1 cellular context compared by ENCODE assay signal in the genomic region with DNA sequence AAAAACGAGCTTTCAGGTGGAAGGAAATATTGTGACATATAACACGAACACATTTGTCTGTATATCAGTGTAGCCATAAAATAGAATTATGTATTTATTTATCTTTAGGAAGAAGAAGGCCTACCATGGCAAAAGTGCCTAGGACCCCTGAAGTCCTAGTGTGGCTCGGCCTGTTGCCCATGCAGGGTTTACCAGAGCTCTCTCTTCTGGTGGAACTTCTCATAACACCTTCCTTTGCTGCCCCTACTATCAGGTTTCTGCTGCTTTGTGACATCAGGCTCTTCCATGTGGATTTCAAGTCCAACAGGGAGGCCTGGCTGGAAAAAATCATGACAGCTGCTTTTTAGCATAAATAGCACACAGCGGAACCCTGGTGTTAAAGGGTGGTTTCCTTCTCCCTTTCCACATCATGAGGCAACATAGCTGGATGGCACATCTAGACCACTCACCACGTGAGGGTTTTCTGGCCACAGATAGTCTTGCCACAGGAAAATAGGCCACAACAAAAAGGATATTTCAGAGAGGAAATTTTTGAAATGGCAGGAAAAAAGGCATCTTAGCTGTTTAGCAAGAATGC.
TF ChIP-seq lines count a peak whose summit lies in the region.

No MANE protein-coding gene starts in this region.

TF ChIP-seq in GM23338, 12 proteins besides CTCF, POLR2A, EP300 and RAD21 (continued from another document):
- TF ChIP-seq, protein P1, sequence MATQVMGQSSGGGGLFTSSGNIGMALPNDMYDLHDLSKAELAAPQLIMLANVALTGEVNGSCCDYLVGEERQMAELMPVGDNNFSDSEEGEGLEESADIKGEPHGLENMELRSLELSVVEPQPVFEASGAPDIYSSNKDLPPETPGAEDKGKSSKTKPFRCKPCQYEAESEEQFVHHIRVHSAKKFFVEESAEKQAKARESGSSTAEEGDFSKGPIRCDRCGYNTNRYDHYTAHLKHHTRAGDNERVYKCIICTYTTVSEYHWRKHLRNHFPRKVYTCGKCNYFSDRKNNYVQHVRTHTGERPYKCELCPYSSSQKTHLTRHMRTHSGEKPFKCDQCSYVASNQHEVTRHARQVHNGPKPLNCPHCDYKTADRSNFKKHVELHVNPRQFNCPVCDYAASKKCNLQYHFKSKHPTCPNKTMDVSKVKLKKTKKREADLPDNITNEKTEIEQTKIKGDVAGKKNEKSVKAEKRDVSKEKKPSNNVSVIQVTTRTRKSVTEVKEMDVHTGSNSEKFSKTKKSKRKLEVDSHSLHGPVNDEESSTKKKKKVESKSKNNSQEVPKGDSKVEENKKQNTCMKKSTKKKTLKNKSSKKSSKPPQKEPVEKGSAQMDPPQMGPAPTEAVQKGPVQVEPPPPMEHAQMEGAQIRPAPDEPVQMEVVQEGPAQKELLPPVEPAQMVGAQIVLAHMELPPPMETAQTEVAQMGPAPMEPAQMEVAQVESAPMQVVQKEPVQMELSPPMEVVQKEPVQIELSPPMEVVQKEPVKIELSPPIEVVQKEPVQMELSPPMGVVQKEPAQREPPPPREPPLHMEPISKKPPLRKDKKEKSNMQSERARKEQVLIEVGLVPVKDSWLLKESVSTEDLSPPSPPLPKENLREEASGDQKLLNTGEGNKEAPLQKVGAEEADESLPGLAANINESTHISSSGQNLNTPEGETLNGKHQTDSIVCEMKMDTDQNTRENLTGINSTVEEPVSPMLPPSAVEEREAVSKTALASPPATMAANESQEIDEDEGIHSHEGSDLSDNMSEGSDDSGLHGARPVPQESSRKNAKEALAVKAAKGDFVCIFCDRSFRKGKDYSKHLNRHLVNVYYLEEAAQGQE (IDR thresholded peaks at IDR 0.05; ENCODE audit: unreplicated experiment), result no peak
- TF ChIP-seq ZNF114 (CRISPR knock-in tag; IDR thresholded peaks at IDR 0.05) (no peak), ZNF462 (CRISPR knock-in tag; IDR thresholded peaks at IDR 0.05) (no peak)
